Comparison of ENCODE assay signal across 1 cellular context in genomic region chr7:16698200-16698910, GRCh38.
TF ChIP-seq lines count a peak whose summit lies in the region.

No MANE protein-coding gene starts in this region.

TF ChIP-seq in WTC11, 78 proteins besides CTCF, POLR2A, EP300 and RAD21 (continued from another document):
- TF ChIP-seq ZNF396 (CRISPR knock-in tag; IDR thresholded peaks at IDR 0.05; ENCODE audit: borderline replicate concordance) (no peak), AR (CRISPR knock-in tag; IDR thresholded peaks at IDR 0.05) (no peak), CREM (CRISPR knock-in tag; IDR thresholded peaks at IDR 0.05) (no peak), NR3C1 (CRISPR knock-in tag; conservative IDR thresholded peaks at IDR 0.05; ENCODE audit: low read depth) (no peak), ZNF423 (CRISPR knock-in tag; IDR thresholded peaks at IDR 0.05) (no peak), RELA (CRISPR knock-in tag; IDR thresholded peaks at IDR 0.05; ENCODE audit: borderline replicate concordance) (no peak), JAZF1 (CRISPR knock-in tag; IDR thresholded peaks at IDR 0.05) (no peak), ZNF416 (CRISPR knock-in tag; IDR thresholded peaks at IDR 0.05) (no peak), NR1H2 (CRISPR knock-in tag; IDR thresholded peaks at IDR 0.05) (no peak), RORB (CRISPR knock-in tag; IDR thresholded peaks at IDR 0.05) (no peak), SP1 (CRISPR knock-in tag; conservative IDR thresholded peaks at IDR 0.05) (no peak)
